In the genomic region with DNA sequence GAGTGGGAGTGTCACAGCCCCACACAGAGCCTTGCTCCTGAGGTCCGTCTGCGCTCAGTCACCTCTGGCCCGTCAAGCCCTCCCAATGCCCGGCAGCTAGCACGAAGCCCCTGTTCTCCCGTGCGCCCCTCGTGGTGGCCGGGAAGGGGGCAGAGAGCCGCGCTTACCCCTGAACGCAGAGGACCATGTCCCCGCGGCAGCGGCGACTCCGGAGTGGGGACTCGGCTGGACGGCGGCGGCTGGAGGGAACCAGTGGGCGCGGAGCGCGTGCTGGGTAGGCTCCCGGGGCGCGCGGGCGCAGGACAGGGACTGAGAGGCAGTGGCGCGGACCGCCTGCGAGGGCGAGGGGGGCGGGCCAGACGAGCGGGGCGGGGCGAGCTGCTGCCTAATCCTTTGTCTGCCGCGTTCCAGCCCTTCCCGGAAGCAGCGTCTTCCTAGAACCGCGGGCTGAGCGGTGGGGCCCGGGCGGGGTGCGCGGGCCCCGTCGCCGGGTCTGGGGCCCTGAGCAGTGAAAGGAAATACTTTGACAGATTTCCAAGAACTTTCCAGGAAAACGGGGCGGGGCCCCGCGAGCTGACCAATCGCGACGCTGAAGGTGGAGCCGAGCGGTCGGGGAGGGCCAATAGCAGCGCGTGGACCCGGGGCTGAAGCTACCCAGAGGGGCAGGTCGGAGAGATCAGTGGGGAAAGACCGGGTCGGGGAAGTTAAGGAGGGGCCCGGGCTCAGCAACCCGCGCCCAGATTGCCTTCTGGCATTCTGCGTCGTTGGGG, we compare ENCODE assay signal across 1 cellular context.
A peak's percentile ranks its signal among the peaks of the same experiment; 100 is the strongest.
TF ChIP-seq lines count a peak whose summit lies in the region.

A gene with protein sequence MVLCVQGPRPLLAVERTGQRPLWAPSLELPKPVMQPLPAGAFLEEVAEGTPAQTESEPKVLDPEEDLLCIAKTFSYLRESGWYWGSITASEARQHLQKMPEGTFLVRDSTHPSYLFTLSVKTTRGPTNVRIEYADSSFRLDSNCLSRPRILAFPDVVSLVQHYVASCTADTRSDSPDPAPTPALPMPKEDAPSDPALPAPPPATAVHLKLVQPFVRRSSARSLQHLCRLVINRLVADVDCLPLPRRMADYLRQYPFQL (minus strand): TSS at position 311 of the 770 bp plus-strand sequence. CDS start 124 bp downstream, at position 187.

TF ChIP-seq in WTC11, 78 proteins besides CTCF, POLR2A, EP300 and RAD21 (continued from another document):
- TF ChIP-seq TEAD4 (CRISPR knock-in tag; IDR thresholded peaks at IDR 0.05) (peak; percentile 26; the same call in 1 of the 2 replicates), ZNF138 (CRISPR knock-in tag; conservative IDR thresholded peaks at IDR 0.05) (no peak; the same call in 1 of the 2 replicates), NFATC4 (CRISPR knock-in tag; IDR thresholded peaks at IDR 0.05) (no peak), TP53 (CRISPR knock-in tag; IDR thresholded peaks at IDR 0.05) (no peak; the same call in none of the 2 replicates), SP1 (CRISPR knock-in tag; conservative IDR thresholded peaks at IDR 0.05) (peak; percentile 84)
- TF ChIP-seq, protein P1, sequence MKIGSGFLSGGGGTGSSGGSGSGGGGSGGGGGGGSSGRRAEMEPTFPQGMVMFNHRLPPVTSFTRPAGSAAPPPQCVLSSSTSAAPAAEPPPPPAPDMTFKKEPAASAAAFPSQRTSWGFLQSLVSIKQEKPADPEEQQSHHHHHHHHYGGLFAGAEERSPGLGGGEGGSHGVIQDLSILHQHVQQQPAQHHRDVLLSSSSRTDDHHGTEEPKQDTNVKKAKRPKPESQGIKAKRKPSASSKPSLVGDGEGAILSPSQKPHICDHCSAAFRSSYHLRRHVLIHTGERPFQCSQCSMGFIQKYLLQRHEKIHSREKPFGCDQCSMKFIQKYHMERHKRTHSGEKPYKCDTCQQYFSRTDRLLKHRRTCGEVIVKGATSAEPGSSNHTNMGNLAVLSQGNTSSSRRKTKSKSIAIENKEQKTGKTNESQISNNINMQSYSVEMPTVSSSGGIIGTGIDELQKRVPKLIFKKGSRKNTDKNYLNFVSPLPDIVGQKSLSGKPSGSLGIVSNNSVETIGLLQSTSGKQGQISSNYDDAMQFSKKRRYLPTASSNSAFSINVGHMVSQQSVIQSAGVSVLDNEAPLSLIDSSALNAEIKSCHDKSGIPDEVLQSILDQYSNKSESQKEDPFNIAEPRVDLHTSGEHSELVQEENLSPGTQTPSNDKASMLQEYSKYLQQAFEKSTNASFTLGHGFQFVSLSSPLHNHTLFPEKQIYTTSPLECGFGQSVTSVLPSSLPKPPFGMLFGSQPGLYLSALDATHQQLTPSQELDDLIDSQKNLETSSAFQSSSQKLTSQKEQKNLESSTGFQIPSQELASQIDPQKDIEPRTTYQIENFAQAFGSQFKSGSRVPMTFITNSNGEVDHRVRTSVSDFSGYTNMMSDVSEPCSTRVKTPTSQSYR (CRISPR knock-in tag; IDR thresholded peaks at IDR 0.05), result peak; percentile 72; the same call in 1 of the 2 replicates
TF ChIP-seq in WTC11: peak in this region for 32.
